In the genomic region with DNA sequence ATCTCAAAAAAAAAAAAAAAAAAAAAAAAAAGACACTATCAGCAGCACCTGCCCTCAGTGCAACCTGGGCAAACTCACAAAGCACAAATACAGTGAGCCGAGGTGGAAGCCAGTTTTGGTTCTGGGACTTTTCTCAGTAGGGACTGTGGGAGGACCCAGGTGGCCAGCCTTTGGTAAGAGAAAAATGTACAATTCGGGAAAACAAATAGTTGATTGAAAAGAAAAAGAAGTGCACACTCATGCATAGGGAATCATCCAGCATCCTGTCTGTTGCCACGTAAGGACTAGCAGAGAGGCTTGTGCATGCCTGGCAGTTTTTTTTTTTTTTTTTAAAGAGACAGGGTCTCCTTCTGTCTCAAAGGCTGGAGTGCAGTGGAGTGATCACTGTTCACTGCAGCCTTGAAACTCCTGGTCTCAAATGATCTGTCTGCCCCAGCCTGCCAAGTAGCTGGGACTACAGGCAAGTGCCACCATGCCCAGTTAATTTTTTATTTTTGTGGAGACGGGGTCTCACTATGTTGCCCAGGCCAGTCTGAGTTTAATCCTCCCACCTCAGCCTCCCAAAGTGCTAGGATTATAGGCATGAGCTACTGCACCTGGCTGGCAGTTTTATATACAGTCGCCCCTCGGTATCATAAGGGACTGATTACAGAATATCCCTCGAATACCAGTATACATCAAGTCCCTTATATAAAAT, we compare ENCODE assay signal across 11 cellular contexts. TPM values are rescaled to one million over a fixed set of nuclear protein-coding genes. Genes with fewer than 3 reads are reported as not detected.
DNase-seq lines count a peak whose midpoint lies in the region; ATAC-seq and TF ChIP-seq lines count a peak whose summit lies in the region.
"Had no signal": no experiment of that assay in that cellular context is flagged by ENCODE, and none has a peak within 500 bp of the region (broad histone marks: within the 10 kb centered on the region; RNA-seq: fewer than 3 reads in every experiment).

No MANE protein-coding gene starts in this region.

- ATAC-seq in GM18873 (IDR thresholded peaks at IDR 0.05; ENCODE audit: low FRiP score, unreplicated experiment) (no peak), HG03571 (IDR thresholded peaks at IDR 0.05; ENCODE audit: unreplicated experiment) (no peak)

- H3K36me3 Mint-ChIP-seq in T-helper 2 cell treated with Interferon-gamma antibody and Interleukin-4, amounts not matched to agents 5 μg/mL and 100 μg/mL, for 36 hours (ENCODE audit: low read depth): no peaks in the 10 kb centered on the region

- no peak overlapping the region for H3K27ac Mint-ChIP-seq in T-helper 2 cell treated with Interferon-gamma antibody and Interleukin-4, amounts not matched to agents 5 μg/mL and 100 μg/mL, for 36 hours
- H3K27ac Mint-ChIP-seq: T-helper 1 cell treated with Interleukin-12 subunit alpha and Interleukin-12 subunit beta and Interleukin-4 antibody, amounts not matched to agents 30 μg/mL and 1 μg/mL, for 36 hours had no signal

- peaks cover 0 to 93% (median 41%) of the 10 kb centered on the region in 11 experiments; a peak in 13 of 22 replicates for H4K20me1 ChIP-seq in BLaER1 treated with 17β-estradiol and CSF1 and Interleukin-3, amounts not matched to agents 10 nM and 100 nM

- H3K27me3 ChIP-seq in BLaER1 treated with 17β-estradiol and CSF1 and Interleukin-3, amounts not matched to agents 10 nM and 100 nM: no peaks in the 10 kb centered on the region

- peak overlapping the region; percentile 41 to 74 (median 68) for H3K4me2 ChIP-seq in BLaER1 treated with 17β-estradiol and CSF1 and Interleukin-3, amounts not matched to agents 10 nM and 100 nM

- peaks cover 0 to 37% (median 12%) of the 10 kb centered on the region in 11 experiments; a peak in 14 of 22 replicates for H3K36me3 ChIP-seq in BLaER1 treated with 17β-estradiol and CSF1 and Interleukin-3, amounts not matched to agents 10 nM and 100 nM

- peak overlapping the region in 7 of 11 experiments; percentile 4 to 40 (median 38); a peak in 4 of 22 replicates for H3K9ac ChIP-seq in BLaER1 treated with 17β-estradiol and CSF1 and Interleukin-3, amounts not matched to agents 10 nM and 100 nM

- peaks cover 5% of the 10 kb centered on the region for H3K4me1 Mint-ChIP-seq in T-helper 2 cell treated with Interferon-gamma antibody and Interleukin-4, amounts not matched to agents 5 μg/mL and 100 μg/mL, for 36 hours (ENCODE audit: low read depth)

- H3K27ac ChIP-seq in BLaER1 treated with 17β-estradiol and CSF1 and Interleukin-3, amounts not matched to agents 10 nM and 100 nM: peak overlapping the region in 9 of 11 experiments; percentile 34 to 64 (median 51); a peak in 14 of 22 replicates

- peaks cover 58 to 81% (median 68%) of the 10 kb centered on the region in 10 experiments for H3K4me1 ChIP-seq in BLaER1 treated with 17β-estradiol and CSF1 and Interleukin-3, amounts not matched to agents 10 nM and 100 nM

- no peaks in the 10 kb centered on the region for H3K9me3 ChIP-seq in BLaER1 treated with 17β-estradiol and CSF1 and Interleukin-3, amounts not matched to agents 10 nM and 100 nM (replicated peaks in 1 of 11)

- peak overlapping the region in 1 of 10 experiments; percentile 1; a peak in 1 of 20 replicates for H3K4me3 ChIP-seq in BLaER1 treated with 17β-estradiol and CSF1 and Interleukin-3, amounts not matched to agents 10 nM and 100 nM

- TF ChIP-seq RAD21 in Ishikawa (IDR thresholded peaks at IDR 0.05; ENCODE audit: low read depth): no peak

- H3K27me3 Mint-ChIP-seq in T-helper 2 cell treated with Interferon-gamma antibody and Interleukin-4, amounts not matched to agents 5 μg/mL and 100 μg/mL, for 36 hours (ENCODE audit: low read depth): no peaks in the 10 kb centered on the region

- DNase-seq in astrocyte of the hippocampus (ENCODE audit: low read depth, low spot score) (peak; percentile 85), lung microvascular endothelial cell (ENCODE audit: low read depth in 2 of 2) (peak; percentile 56 to 85), GM19238 (ENCODE audit: insufficient read length, low spot score) (no peak)
- DNase-seq in T-helper 2 cell treated with Interferon-gamma antibody and Interleukin-4, amounts not matched to agents 5 μg/mL and 100 μg/mL, for 36 hours (ENCODE audit: low spot score): no peak
- DNase-seq: central memory CD4-positive, alpha-beta T cell; mesendoderm had no signal

- no peak overlapping the region for H3K4me3 Mint-ChIP-seq in T-helper 2 cell treated with Interferon-gamma antibody and Interleukin-4, amounts not matched to agents 5 μg/mL and 100 μg/mL, for 36 hours
- H3K4me3 Mint-ChIP-seq: T-helper 1 cell treated with Interleukin-12 subunit alpha and Interleukin-12 subunit beta and Interleukin-4 antibody, amounts not matched to agents 30 μg/mL and 1 μg/mL, for 36 hours had no signal

- no peak for TF ChIP-seq EP300 in Ishikawa (IDR thresholded peaks at IDR 0.05; ENCODE audit: borderline replicate concordance)

- no peaks in the 10 kb centered on the region for H3K9me3 Mint-ChIP-seq in T-helper 2 cell treated with Interferon-gamma antibody and Interleukin-4, amounts not matched to agents 5 μg/mL and 100 μg/mL, for 36 hours
- H3K9me3 Mint-ChIP-seq: T-helper 1 cell treated with Interleukin-12 subunit alpha and Interleukin-12 subunit beta and Interleukin-4 antibody, amounts not matched to agents 30 μg/mL and 1 μg/mL, for 36 hours had no signal

TF ChIP-seq in Ishikawa, 13 proteins besides CTCF, POLR2A, EP300 and RAD21:
- no peak for TF ChIP-seq TAF1 (IDR thresholded peaks at IDR 0.05; ENCODE audit: low read depth)
- no peak for TF ChIP-seq EGR1 (IDR thresholded peaks at IDR 0.05)
- no peak for TF ChIP-seq TCF12 (IDR thresholded peaks at IDR 0.05; ENCODE audit: low read depth)
- no peak for TF ChIP-seq USF1 (IDR thresholded peaks at IDR 0.05)
- TF ChIP-seq FOXM1 (IDR thresholded peaks at IDR 0.05; ENCODE audit: borderline replicate concordance, low read depth): no peak
- TF ChIP-seq MAX (IDR thresholded peaks at IDR 0.05): 0 out of 2 replicates have a peak, but pooled peaks have one; percentile 19

RNA-seq across cellular contexts. Expression of gene TPST2, which starts 36.7 kb away (rescaled TPM):
- 34.7 and 78.8 TPM in 2 replicates for total RNA-seq in lung microvascular endothelial cell

RNA-seq across cellular contexts. Expression of gene TFIP11, which starts 40.9 kb away (rescaled TPM):
- total RNA-seq in lung microvascular endothelial cell: 24.6 and 34.5 TPM in 2 replicates

Comparison
In these comparisons a context has a peak if more than half of its experiments do, and no peak if none do; other contexts are left out.
1. DNase-seq: peak in astrocyte of the hippocampus (single experiment) and lung microvascular endothelial cell (2 of 2); none in T-helper 2 cell treated with Interferon-gamma antibody and Interleukin-4, amounts not matched to agents 5 μg/mL and 100 μg/mL, for 36 hours (single experiment) and GM19238 (single experiment).